ENCODE assay signal across 1 cellular context in the genomic region with DNA sequence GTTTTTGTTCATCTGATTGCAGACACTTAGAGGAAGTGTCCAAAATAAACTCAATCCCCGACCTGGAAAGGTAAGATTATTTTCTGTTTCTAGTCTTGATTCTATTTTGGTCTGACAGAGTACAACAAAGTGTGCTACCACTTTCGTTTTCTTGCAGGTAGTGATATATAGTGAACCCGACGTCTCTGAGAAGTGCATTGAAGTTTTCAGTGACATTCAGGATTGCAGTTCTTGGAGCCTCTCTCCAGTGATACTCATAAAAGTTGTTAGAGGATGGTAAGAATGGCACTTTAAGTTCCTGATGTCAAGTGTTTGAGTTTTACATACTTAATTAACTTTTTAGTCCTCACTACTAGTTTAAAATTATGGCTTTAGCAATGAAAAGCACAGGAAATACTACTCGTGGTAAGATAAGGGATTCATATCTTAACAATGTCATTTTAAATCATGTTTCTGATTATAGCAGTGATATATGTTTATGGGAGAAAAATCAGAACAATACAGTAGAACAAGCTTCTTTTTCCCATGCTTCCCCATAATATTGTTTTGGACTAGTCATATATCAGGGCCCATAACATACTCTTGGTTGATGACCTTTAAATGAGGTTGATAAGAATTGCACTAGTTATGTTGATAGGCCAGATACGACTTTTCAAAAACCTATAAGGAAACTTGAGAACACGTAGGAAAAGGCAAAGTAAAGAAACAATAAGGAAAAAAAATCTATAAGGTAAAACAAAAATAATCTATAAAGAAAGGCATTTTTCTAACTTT.
TF ChIP-seq lines count a peak whose summit lies in the region.

No MANE protein-coding gene starts in this region.

TF ChIP-seq in GM12878, 131 proteins besides CTCF, POLR2A, EP300 and RAD21 (continued from another document and continues in another):
- TF ChIP-seq, protein P1, sequence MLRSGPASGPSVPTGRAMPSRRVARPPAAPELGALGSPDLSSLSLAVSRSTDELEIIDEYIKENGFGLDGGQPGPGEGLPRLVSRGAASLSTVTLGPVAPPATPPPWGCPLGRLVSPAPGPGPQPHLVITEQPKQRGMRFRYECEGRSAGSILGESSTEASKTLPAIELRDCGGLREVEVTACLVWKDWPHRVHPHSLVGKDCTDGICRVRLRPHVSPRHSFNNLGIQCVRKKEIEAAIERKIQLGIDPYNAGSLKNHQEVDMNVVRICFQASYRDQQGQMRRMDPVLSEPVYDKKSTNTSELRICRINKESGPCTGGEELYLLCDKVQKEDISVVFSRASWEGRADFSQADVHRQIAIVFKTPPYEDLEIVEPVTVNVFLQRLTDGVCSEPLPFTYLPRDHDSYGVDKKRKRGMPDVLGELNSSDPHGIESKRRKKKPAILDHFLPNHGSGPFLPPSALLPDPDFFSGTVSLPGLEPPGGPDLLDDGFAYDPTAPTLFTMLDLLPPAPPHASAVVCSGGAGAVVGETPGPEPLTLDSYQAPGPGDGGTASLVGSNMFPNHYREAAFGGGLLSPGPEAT (IDR thresholded peaks at IDR 0.05; ENCODE audit: low read depth) = peak; percentile 47; the same call in 1 of the 2 replicates
- no peak for TF ChIP-seq SMC3 (IDR thresholded peaks at IDR 0.05; ENCODE audit: borderline replicate concordance, low read length)
- TF ChIP-seq YBX1 (IDR thresholded peaks at IDR 0.05) = no peak
- TF ChIP-seq SMAD1 (IDR thresholded peaks at IDR 0.05; ENCODE audit: low read depth, partially characterized antibody) = no peak
- TF ChIP-seq ZSCAN29 (IDR thresholded peaks at IDR 0.05) = no peak
- TF ChIP-seq FOXK2 (IDR thresholded peaks at IDR 0.05) = no peak
- no peak for TF ChIP-seq NR2F1 (conservative IDR thresholded peaks at IDR 0.05)
- peak; percentile 37; the same call in 1 of the 2 replicates for TF ChIP-seq MXI1 (IDR thresholded peaks at IDR 0.05; ENCODE audit: low read depth, low read length)
- peak; percentile 84 for TF ChIP-seq MEF2B (IDR thresholded peaks at IDR 0.05; ENCODE audit: partially characterized antibody, poor library complexity, severe bottlenecking)
- TF ChIP-seq, protein P2, sequence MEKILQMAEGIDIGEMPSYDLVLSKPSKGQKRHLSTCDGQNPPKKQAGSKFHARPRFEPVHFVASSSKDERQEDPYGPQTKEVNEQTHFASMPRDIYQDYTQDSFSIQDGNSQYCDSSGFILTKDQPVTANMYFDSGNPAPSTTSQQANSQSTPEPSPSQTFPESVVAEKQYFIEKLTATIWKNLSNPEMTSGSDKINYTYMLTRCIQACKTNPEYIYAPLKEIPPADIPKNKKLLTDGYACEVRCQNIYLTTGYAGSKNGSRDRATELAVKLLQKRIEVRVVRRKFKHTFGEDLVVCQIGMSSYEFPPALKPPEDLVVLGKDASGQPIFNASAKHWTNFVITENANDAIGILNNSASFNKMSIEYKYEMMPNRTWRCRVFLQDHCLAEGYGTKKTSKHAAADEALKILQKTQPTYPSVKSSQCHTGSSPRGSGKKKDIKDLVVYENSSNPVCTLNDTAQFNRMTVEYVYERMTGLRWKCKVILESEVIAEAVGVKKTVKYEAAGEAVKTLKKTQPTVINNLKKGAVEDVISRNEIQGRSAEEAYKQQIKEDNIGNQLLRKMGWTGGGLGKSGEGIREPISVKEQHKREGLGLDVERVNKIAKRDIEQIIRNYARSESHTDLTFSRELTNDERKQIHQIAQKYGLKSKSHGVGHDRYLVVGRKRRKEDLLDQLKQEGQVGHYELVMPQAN (conservative IDR thresholded peaks at IDR 0.05) = no peak
- no peak for TF ChIP-seq SIX5 (IDR thresholded peaks at IDR 0.05; ENCODE audit: low read depth, low read length, severe bottlenecking)
- TF ChIP-seq, protein P3, sequence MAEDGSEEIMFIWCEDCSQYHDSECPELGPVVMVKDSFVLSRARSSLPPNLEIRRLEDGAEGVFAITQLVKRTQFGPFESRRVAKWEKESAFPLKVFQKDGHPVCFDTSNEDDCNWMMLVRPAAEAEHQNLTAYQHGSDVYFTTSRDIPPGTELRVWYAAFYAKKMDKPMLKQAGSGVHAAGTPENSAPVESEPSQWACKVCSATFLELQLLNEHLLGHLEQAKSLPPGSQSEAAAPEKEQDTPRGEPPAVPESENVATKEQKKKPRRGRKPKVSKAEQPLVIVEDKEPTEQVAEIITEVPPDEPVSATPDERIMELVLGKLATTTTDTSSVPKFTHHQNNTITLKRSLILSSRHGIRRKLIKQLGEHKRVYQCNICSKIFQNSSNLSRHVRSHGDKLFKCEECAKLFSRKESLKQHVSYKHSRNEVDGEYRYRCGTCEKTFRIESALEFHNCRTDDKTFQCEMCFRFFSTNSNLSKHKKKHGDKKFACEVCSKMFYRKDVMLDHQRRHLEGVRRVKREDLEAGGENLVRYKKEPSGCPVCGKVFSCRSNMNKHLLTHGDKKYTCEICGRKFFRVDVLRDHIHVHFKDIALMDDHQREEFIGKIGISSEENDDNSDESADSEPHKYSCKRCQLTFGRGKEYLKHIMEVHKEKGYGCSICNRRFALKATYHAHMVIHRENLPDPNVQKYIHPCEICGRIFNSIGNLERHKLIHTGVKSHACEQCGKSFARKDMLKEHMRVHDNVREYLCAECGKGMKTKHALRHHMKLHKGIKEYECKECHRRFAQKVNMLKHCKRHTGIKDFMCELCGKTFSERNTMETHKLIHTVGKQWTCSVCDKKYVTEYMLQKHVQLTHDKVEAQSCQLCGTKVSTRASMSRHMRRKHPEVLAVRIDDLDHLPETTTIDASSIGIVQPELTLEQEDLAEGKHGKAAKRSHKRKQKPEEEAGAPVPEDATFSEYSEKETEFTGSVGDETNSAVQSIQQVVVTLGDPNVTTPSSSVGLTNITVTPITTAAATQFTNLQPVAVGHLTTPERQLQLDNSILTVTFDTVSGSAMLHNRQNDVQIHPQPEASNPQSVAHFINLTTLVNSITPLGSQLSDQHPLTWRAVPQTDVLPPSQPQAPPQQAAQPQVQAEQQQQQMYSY (CRISPR knock-in tag; IDR thresholded peaks at IDR 0.05) = no peak
- TF ChIP-seq BMI1 (IDR thresholded peaks at IDR 0.05; ENCODE audit: borderline replicate concordance) = no peak
- 0 out of 2 replicates have a peak, but pooled peaks have one; percentile 38 for TF ChIP-seq NBN (IDR thresholded peaks at IDR 0.05)
- TF ChIP-seq TBL1XR1 (IDR thresholded peaks at IDR 0.05; ENCODE audit: low read depth, low read length) = peak; percentile 80; the same call in 1 of the 2 replicates
- no peak for TF ChIP-seq ZNF274 (IDR thresholded peaks at IDR 0.05; ENCODE audit: insufficient read depth, insufficient read length)
- TF ChIP-seq RBBP5 (conservative IDR thresholded peaks at IDR 0.05) = no peak
- TF ChIP-seq, protein P4, sequence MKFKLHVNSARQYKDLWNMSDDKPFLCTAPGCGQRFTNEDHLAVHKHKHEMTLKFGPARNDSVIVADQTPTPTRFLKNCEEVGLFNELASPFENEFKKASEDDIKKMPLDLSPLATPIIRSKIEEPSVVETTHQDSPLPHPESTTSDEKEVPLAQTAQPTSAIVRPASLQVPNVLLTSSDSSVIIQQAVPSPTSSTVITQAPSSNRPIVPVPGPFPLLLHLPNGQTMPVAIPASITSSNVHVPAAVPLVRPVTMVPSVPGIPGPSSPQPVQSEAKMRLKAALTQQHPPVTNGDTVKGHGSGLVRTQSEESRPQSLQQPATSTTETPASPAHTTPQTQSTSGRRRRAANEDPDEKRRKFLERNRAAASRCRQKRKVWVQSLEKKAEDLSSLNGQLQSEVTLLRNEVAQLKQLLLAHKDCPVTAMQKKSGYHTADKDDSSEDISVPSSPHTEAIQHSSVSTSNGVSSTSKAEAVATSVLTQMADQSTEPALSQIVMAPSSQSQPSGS (IDR thresholded peaks at IDR 0.05; ENCODE audit: low read length) = peak; percentile 61; the same call in 1 of the 2 replicates
- TF ChIP-seq, protein P5, sequence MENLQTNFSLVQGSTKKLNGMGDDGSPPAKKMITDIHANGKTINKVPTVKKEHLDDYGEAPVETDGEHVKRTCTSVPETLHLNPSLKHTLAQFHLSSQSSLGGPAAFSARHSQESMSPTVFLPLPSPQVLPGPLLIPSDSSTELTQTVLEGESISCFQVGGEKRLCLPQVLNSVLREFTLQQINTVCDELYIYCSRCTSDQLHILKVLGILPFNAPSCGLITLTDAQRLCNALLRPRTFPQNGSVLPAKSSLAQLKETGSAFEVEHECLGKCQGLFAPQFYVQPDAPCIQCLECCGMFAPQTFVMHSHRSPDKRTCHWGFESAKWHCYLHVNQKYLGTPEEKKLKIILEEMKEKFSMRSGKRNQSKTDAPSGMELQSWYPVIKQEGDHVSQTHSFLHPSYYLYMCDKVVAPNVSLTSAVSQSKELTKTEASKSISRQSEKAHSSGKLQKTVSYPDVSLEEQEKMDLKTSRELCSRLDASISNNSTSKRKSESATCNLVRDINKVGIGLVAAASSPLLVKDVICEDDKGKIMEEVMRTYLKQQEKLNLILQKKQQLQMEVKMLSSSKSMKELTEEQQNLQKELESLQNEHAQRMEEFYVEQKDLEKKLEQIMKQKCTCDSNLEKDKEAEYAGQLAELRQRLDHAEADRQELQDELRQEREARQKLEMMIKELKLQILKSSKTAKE (IDR thresholded peaks at IDR 0.05; ENCODE audit: low read depth, poor library complexity, severe bottlenecking) = peak; percentile 77
- no peak for TF ChIP-seq STAT1 (conservative IDR thresholded peaks at IDR 0.05)
- TF ChIP-seq, protein P6, sequence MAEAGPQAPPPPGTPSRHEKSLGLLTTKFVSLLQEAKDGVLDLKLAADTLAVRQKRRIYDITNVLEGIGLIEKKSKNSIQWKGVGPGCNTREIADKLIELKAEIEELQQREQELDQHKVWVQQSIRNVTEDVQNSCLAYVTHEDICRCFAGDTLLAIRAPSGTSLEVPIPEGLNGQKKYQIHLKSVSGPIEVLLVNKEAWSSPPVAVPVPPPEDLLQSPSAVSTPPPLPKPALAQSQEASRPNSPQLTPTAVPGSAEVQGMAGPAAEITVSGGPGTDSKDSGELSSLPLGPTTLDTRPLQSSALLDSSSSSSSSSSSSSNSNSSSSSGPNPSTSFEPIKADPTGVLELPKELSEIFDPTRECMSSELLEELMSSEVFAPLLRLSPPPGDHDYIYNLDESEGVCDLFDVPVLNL (IDR thresholded peaks at IDR 0.05; ENCODE audit: low read depth, low read length) = no peak
- TF ChIP-seq HDGF (IDR thresholded peaks at IDR 0.05) = no peak
- no peak for TF ChIP-seq ZNF217 (IDR thresholded peaks at IDR 0.05)
- no peak for TF ChIP-seq ZNF207 (IDR thresholded peaks at IDR 0.05; ENCODE audit: borderline replicate concordance)
- no peak for TF ChIP-seq YY1 (IDR thresholded peaks at IDR 0.05; ENCODE audit: low read depth, low read length)
- no peak for TF ChIP-seq FOS (IDR thresholded peaks at IDR 0.05; ENCODE audit: borderline replicate concordance, extremely low read depth, insufficient read length)
- TF ChIP-seq, protein P7, sequence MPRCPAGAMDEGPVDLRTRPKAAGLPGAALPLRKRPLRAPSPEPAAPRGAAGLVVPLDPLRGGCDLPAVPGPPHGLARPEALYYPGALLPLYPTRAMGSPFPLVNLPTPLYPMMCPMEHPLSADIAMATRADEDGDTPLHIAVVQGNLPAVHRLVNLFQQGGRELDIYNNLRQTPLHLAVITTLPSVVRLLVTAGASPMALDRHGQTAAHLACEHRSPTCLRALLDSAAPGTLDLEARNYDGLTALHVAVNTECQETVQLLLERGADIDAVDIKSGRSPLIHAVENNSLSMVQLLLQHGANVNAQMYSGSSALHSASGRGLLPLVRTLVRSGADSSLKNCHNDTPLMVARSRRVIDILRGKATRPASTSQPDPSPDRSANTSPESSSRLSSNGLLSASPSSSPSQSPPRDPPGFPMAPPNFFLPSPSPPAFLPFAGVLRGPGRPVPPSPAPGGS (IDR thresholded peaks at IDR 0.05; ENCODE audit: borderline replicate concordance, insufficient read depth, low read depth, low read length, poor library complexity, severe bottlenecking) = no peak
- no peak for TF ChIP-seq KDM1A (IDR thresholded peaks at IDR 0.05; ENCODE audit: borderline replicate concordance)
- no peak for TF ChIP-seq FOXM1 (IDR thresholded peaks at IDR 0.05; ENCODE audit: low read depth, low read length)
- TF ChIP-seq, protein P8, sequence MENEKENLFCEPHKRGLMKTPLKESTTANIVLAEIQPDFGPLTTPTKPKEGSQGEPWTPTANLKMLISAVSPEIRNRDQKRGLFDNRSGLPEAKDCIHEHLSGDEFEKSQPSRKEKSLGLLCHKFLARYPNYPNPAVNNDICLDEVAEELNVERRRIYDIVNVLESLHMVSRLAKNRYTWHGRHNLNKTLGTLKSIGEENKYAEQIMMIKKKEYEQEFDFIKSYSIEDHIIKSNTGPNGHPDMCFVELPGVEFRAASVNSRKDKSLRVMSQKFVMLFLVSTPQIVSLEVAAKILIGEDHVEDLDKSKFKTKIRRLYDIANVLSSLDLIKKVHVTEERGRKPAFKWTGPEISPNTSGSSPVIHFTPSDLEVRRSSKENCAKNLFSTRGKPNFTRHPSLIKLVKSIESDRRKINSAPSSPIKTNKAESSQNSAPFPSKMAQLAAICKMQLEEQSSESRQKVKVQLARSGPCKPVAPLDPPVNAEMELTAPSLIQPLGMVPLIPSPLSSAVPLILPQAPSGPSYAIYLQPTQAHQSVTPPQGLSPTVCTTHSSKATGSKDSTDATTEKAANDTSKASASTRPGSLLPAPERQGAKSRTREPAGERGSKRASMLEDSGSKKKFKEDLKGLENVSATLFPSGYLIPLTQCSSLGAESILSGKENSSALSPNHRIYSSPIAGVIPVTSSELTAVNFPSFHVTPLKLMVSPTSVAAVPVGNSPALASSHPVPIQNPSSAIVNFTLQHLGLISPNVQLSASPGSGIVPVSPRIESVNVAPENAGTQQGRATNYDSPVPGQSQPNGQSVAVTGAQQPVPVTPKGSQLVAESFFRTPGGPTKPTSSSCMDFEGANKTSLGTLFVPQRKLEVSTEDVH (IDR thresholded peaks at IDR 0.05; ENCODE audit: low read depth, partially characterized antibody) = no peak
- 0 out of 2 replicates have a peak, but pooled peaks have one; percentile 4 for TF ChIP-seq BCL11A (IDR thresholded peaks at IDR 0.05; ENCODE audit: low read depth, low read length)
- no peak for TF ChIP-seq SUZ12 (IDR thresholded peaks at IDR 0.05; ENCODE audit: unreplicated experiment)
- TF ChIP-seq, protein P9, sequence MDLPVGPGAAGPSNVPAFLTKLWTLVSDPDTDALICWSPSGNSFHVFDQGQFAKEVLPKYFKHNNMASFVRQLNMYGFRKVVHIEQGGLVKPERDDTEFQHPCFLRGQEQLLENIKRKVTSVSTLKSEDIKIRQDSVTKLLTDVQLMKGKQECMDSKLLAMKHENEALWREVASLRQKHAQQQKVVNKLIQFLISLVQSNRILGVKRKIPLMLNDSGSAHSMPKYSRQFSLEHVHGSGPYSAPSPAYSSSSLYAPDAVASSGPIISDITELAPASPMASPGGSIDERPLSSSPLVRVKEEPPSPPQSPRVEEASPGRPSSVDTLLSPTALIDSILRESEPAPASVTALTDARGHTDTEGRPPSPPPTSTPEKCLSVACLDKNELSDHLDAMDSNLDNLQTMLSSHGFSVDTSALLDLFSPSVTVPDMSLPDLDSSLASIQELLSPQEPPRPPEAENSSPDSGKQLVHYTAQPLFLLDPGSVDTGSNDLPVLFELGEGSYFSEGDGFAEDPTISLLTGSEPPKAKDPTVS (IDR thresholded peaks at IDR 0.05; ENCODE audit: low read depth, low read length) = no peak
- TF ChIP-seq IKZF1 (conservative IDR thresholded peaks at IDR 0.05) = peak; percentile 72
- TF ChIP-seq TCF12 (IDR thresholded peaks at IDR 0.05; ENCODE audit: low read depth, low read length) = no peak
- TF ChIP-seq TAF1 (IDR thresholded peaks at IDR 0.05; ENCODE audit: borderline replicate concordance, low read depth, low read length) = no peak
- no peak for TF ChIP-seq CEBPB (IDR thresholded peaks at IDR 0.05; ENCODE audit: borderline replicate concordance in 1 of 2, low read depth in 2 of 2, low read length in 2 of 2)
- TF ChIP-seq SMARCA5 (IDR thresholded peaks at IDR 0.05) = no peak
- TF ChIP-seq HDAC6 (IDR thresholded peaks at IDR 0.05; ENCODE audit: unreplicated experiment) = no peak
- TF ChIP-seq SMAD5 (IDR thresholded peaks at IDR 0.05; ENCODE audit: low read depth) = no peak
- 0 out of 2 replicates have a peak, but pooled peaks have one; percentile 15 for TF ChIP-seq GABPA (IDR thresholded peaks at IDR 0.05; ENCODE audit: low read depth)
- TF ChIP-seq CREM (IDR thresholded peaks at IDR 0.05; ENCODE audit: low read depth) = peak; percentile 38; the same call in 1 of the 2 replicates
- peak; percentile 54 to 76; a peak in 3 of 4 replicates for TF ChIP-seq IKZF2 (IDR thresholded peaks at IDR 0.05)
